ENCODE assay signal across 17 cellular contexts in the genomic region with DNA sequence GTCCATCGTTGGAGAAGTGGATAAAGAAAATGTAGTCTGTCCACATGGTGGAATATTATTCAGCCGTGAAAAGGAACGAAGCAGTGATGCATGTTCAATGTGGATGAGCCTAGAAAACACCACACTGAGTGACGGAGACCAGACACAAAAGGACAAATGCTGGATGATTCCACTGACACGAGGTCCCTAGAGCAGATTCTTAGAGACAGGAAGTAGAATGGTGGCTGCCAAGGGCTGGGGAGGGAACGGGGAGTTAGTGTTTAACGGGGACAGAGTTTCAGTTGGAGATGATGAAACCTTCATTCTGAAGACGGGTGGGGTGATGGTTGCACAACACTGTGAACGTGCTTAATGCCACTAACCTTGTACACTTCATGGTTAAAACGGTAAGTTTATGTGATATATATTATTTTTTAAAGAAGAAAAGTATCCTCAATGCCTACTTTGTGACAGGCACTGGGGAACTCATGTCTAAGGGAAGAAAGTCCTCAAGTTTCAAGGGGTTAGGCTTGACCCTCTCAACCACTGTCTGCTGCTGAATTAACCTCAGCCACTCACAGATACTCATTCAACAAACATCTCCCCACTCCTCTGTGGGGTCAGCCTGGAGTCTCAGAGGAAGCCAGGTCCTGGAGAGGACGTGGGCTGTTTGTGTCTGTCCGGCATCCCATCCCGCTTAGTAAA. TPM values are rescaled to one million over a fixed set of nuclear protein-coding genes. Genes with fewer than 3 reads are reported as not detected.
DNase-seq lines count a peak whose midpoint lies in the region; ATAC-seq and TF ChIP-seq lines count a peak whose summit lies in the region.
"Had no signal": no experiment of that assay in that cellular context is flagged by ENCODE, and none has a peak within 500 bp of the region (broad histone marks: within the 10 kb centered on the region; RNA-seq: fewer than 3 reads in every experiment).

No MANE protein-coding gene starts in this region.

- no peak overlapping the region for H3K27ac ChIP-seq in HEK293 (ENCODE audit: extremely low read depth, low read depth, low read length)
- H3K27ac ChIP-seq: SJCRH30, uterus, VCaP had no signal

- TF ChIP-seq CTCF in AG09309 (IDR thresholded peaks at IDR 0.05; ENCODE audit: control insufficient read depth, insufficient read depth, low read depth, low read length, missing control alignments): no peak
- TF ChIP-seq CTCF in HEK293 (tag by site-specific recombination; IDR thresholded peaks at IDR 0.05): no peak
- no peak for TF ChIP-seq CTCF in fibroblast of villous mesenchyme (IDR thresholded peaks at IDR 0.05; ENCODE audit: insufficient read depth, low read depth, low read length)

- H3K4me3 ChIP-seq in AG09309 (ENCODE audit: control insufficient read depth, low read depth, low read length) (no peak overlapping the region), HEK293 (ENCODE audit: low read depth, low read length) (no peak overlapping the region), fibroblast of villous mesenchyme (ENCODE audit: low read depth, low read length) (no peak overlapping the region)
- H3K4me3 ChIP-seq: mucosa of descending colon, SJCRH30, uterus had no signal

- POLR2A ChIA-PET in HEK293 (lab: Yijun Ruan, JAX): no interaction called here

- H3K36me3 ChIP-seq in HEK293 (ENCODE audit: control insufficient read depth in 2 of 2, insufficient read depth in 1 of 2, low read length in 2 of 2): no peaks in the 10 kb centered on the region
- H3K36me3 ChIP-seq: SJCRH30, uterus had no signal

- no peaks in the 10 kb centered on the region for H3K9me3 ChIP-seq in HEK293 (ENCODE audit: control insufficient read depth, insufficient read depth, low read depth, low read length)
- H3K9me3 ChIP-seq: mucosa of descending colon, SJCRH30, uterus had no signal

- CTCF ChIA-PET in HEK293 (lab: Yijun Ruan, JAX): no interaction called here

- peak; percentile 27 for DNase-seq in AG09309 (ENCODE audit: low read depth)
- peak; percentile 68 for DNase-seq in SKM-1 (lab: John Stamatoyannopoulos, UW; ENCODE audit: unreplicated experiment)
- DNase-seq in fibroblast of villous mesenchyme (ENCODE audit: low read depth): peak; percentile 67
- no peak for DNase-seq in NCI-H2196 (lab: John Stamatoyannopoulos, UW; ENCODE audit: unreplicated experiment)
- DNase-seq: activated CD8-positive, alpha-beta memory T cell treated with anti-CD3 and anti-CD28 coated beads, Interleukin-2, amount 50 U/mL, for 48 hours; mucosa of descending colon; NCI-H1436 treated with DMSO at 0.1 percent for 48 hours; NCI-H510A treated with DMSO at 0.1 percent for 48 hours; stimulated activated CD4-positive, alpha-beta T cell treated with anti-CD3 and anti-CD28 coated beads, Interleukin-4, amount 100 ng/mL, for 24 hours; uterus had no signal

- no peaks in the 10 kb centered on the region for H3K4me1 ChIP-seq in HEK293 (ENCODE audit: control insufficient read depth, insufficient read depth, low read length)
- H3K4me1 ChIP-seq: uterus had no signal

- ATAC-seq in HG03460 (IDR thresholded peaks at IDR 0.05; ENCODE audit: unreplicated experiment): no peak
- no peak for ATAC-seq in GM19023 (IDR thresholded peaks at IDR 0.05; ENCODE audit: unreplicated experiment)
- ATAC-seq in GM18868 (IDR thresholded peaks at IDR 0.05; ENCODE audit: unreplicated experiment): no peak
- ATAC-seq: mucosa of descending colon; stimulated activated memory B cell treated with anti-CD40 and anti-IgM and Interleukin-4, amounts not matched to agents 10 μg/mL and 1 μg/mL and 100 μg/mL, for 72 hours had no signal

TF ChIP-seq in HEK293, 187 proteins besides CTCF, POLR2A, EP300 and RAD21:
- TF ChIP-seq KLF1 (tag by site-specific recombination; IDR thresholded peaks at IDR 0.05) (0 out of 2 replicates have a peak, but pooled peaks have one; percentile 14), ZNF223 (tag by site-specific recombination; IDR thresholded peaks at IDR 0.05) (no peak), TRIM28 (IDR thresholded peaks at IDR 0.05; ENCODE audit: borderline replicate concordance, low read length) (no peak), ZNF146 (tag by site-specific recombination; IDR thresholded peaks at IDR 0.05) (peak; percentile 98)
- TF ChIP-seq, protein P1, sequence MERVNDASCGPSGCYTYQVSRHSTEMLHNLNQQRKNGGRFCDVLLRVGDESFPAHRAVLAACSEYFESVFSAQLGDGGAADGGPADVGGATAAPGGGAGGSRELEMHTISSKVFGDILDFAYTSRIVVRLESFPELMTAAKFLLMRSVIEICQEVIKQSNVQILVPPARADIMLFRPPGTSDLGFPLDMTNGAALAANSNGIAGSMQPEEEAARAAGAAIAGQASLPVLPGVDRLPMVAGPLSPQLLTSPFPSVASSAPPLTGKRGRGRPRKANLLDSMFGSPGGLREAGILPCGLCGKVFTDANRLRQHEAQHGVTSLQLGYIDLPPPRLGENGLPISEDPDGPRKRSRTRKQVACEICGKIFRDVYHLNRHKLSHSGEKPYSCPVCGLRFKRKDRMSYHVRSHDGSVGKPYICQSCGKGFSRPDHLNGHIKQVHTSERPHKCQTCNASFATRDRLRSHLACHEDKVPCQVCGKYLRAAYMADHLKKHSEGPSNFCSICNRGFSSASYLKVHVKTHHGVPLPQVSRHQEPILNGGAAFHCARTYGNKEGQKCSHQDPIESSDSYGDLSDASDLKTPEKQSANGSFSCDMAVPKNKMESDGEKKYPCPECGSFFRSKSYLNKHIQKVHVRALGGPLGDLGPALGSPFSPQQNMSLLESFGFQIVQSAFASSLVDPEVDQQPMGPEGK (tag by site-specific recombination; IDR thresholded peaks at IDR 0.05): 0 out of 2 replicates have a peak, but pooled peaks have one; percentile 14

RNA-seq across cellular contexts. Expression of a gene that starts 17.6 kb away (rescaled TPM):
- 8.2 and 8.4 TPM in 2 replicates for total RNA-seq in fibroblast of villous mesenchyme

RNA-seq across cellular contexts. Expression of a gene that starts 44.5 kb away (rescaled TPM):
- total RNA-seq in fibroblast of villous mesenchyme: 5.8 and 8.6 TPM in 2 replicates
